8 cellular contexts compared by ENCODE assay signal in genomic region chr10:118341678-118342637, GRCh38. TPM values are rescaled to one million over a fixed set of nuclear protein-coding genes. Genes with fewer than 3 reads are reported as not detected.
A peak's percentile ranks its signal among the peaks of the same experiment; 100 is the strongest.
DNase-seq lines count a peak whose midpoint lies in the region; ATAC-seq, FAIRE-seq and TF ChIP-seq lines count a peak whose summit lies in the region.

Gene FAM204A (minus strand): TSS chr10:118342324. CDS start chr10:118336415, 5,909 bp downstream.

- intact Hi-C loops in psoas muscle (cut with DNase I) = loop anchor here in 1 of 2 donors (5.0 kb wide), 1 partner anchor 295 kb away; the partner anchor contains the start of gene RAB11FIP2

- H3K27ac ChIP-seq in angular gyrus (ENCODE audit: low read depth, low read length) (peak within 1 kb of the TSS; percentile 62), right atrium auricular region (peak within 1 kb of the TSS; percentile 83 to 89), psoas muscle (peak within 1 kb of the TSS; percentile 88)

- TF ChIP-seq CTCF in right atrium auricular region (IDR thresholded peaks at IDR 0.05) (no peak), psoas muscle (IDR thresholded peaks at IDR 0.05) (no peak)

- DNase-seq in NCI-H187 (lab: John Stamatoyannopoulos, UW) = peak; percentile 53 to 79
- DNase-seq in T-helper 2 cell = peak; percentile 85 to 96 (median 93)
- peak; percentile 97 for DNase-seq in right atrium auricular region (ENCODE audit: low spot score)
- peak; percentile 92 to 96 for DNase-seq in psoas muscle
- peak; percentile 97 for DNase-seq in urothelium cell line (ENCODE audit: low spot score)

- 0 to 1% (median 1%) methylated on average over 41 to 48 of the region's 48 CpGs for WGBS in psoas muscle, 3 donors

- H3K9me3 ChIP-seq in right atrium auricular region (no peaks in the 10 kb centered on the region), psoas muscle (no peaks in the 10 kb centered on the region)

- H3K27me3 ChIP-seq in right atrium auricular region (no peaks in the 10 kb centered on the region), psoas muscle (ENCODE audit: insufficient read depth in 3 of 3, low read length in 2 of 3) (no peaks in the 10 kb centered on the region)

- H3K4me1 ChIP-seq in right atrium auricular region (peaks cover 0 to 34% of the 10 kb centered on the region in 2 donors), psoas muscle (peaks cover 43% of the 10 kb centered on the region)

- H3K36me3 ChIP-seq in right atrium auricular region = no peaks in the 10 kb centered on the region
- H3K36me3 ChIP-seq in psoas muscle (ENCODE audit: insufficient read depth in 1 of 2, low read depth in 1 of 2) = peaks cover 0 to 4% of the 10 kb centered on the region in 2 donors

- ATAC-seq in GM18498 (IDR thresholded peaks at IDR 0.05; ENCODE audit: unreplicated experiment) = peak; percentile 100
- ATAC-seq in HG02938 (IDR thresholded peaks at IDR 0.05; ENCODE audit: unreplicated experiment) = peak; percentile 100
- peak; percentile 97 to 99 (median 98) for ATAC-seq in psoas muscle

- H3K4me3 ChIP-seq in right atrium auricular region (peak within 1 kb of the TSS; percentile 97 to 98), psoas muscle (peak within 1 kb of the TSS; percentile 78)

- FAIRE-seq in urothelium cell line (lab: Jason Lieb, UNC) = no peak

RNA-seq across cellular contexts. Expression of gene FAM204A, which starts in this region (rescaled TPM):
- total RNA-seq in right atrium auricular region (10 to 100 TPM; 35.8 to 63.6 TPM), psoas muscle (10 to 100 TPM; 45.3 to 75.9 (median 61.1) TPM)
- 100 to 1,000 TPM in 1 of 3 donors, 10 to 100 TPM in 2; 30.0 to 127 (median 59.8) TPM for polyA plus RNA-seq in psoas muscle

Comparison
In these comparisons a context has a peak if more than half of its experiments do, and no peak if none do; other contexts are left out.
1. Peak in every context shown above with its lines: DNase-seq, ATAC-seq, H3K4me3 ChIP-seq and H3K27ac ChIP-seq.